ENCODE assay signal across 12 cellular contexts in the genomic region with DNA sequence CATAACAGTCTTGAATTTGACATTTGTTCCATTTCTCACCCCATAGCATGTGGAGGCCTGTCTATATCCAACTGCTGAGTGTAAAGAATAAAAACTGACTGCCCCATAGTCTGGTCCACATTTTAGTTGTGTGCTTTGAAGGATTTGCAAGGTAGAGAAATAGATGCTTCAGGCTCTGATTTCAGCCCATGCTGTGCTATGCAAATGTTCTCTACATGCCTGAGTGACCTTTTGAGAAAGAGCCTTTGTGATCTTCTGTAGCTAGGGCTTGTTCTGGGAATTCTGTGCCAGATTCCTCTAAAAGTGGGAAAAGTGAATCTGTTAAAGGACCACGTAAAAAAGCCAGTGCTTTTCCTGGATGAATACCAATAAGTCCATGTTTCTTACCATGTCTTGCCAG. TPM values are rescaled to one million over a fixed set of nuclear protein-coding genes. Genes with fewer than 3 reads are reported as not detected.
DNase-seq lines count a peak whose midpoint lies in the region; ATAC-seq and TF ChIP-seq lines count a peak whose summit lies in the region.
"Had no signal": no experiment of that assay in that cellular context is flagged by ENCODE, and none has a peak within 500 bp of the region (broad histone marks: within the 10 kb centered on the region; RNA-seq: fewer than 3 reads in every experiment).

No MANE protein-coding gene starts in this region.

- peak overlapping the region in 58 of 59 donors; percentile 3 to 90 (median 72) for H3K27ac ChIP-seq in dorsolateral prefrontal cortex
- H3K27ac ChIP-seq: foreskin keratinocyte, upper lobe of right lung had no signal

- H3K4me3 ChIP-seq in dorsolateral prefrontal cortex, result peak overlapping the region in 42 of 59 donors; percentile 0 to 40 (median 18)
- H3K4me3 ChIP-seq: adrenal gland, upper lobe of right lung had no signal

- no peaks in the 10 kb centered on the region for H3K9me3 Mint-ChIP-seq in nephron progenitor cell

- ATAC-seq in GM18520 (IDR thresholded peaks at IDR 0.05; ENCODE audit: unreplicated experiment), result no peak
- no peak for ATAC-seq in HG02678 (IDR thresholded peaks at IDR 0.05; ENCODE audit: unreplicated experiment)
- ATAC-seq: foreskin keratinocyte, upper lobe of right lung had no signal

- H3K27me3 Mint-ChIP-seq in nephron progenitor cell (ENCODE audit: low read depth, poor library complexity), result no peaks in the 10 kb centered on the region

- TF ChIP-seq CTCF in dorsolateral prefrontal cortex (IDR thresholded peaks at IDR 0.05 in 54 of 56, conservative IDR thresholded peaks at IDR 0.05 in 2 of 56; ENCODE audit: low read depth in 1 of 56, partially characterized antibody in 56 of 56) (peak in 1 of 56 donors; percentile 17), nephron progenitor cell (IDR thresholded peaks at IDR 0.05) (no peak)

- no peaks in the 10 kb centered on the region for H3K27me3 ChIP-seq in dorsolateral prefrontal cortex
- H3K27me3 ChIP-seq: adrenal gland, foreskin keratinocyte, upper lobe of right lung had no signal

- H3K36me3 Mint-ChIP-seq in nephron progenitor cell (ENCODE audit: low read depth), result peaks cover 33% of the 10 kb centered on the region

- H3K27ac Mint-ChIP-seq in nephron progenitor cell, result peak overlapping the region; percentile 89

- peak; percentile 62 for DNase-seq in DMS79 treated with DMSO at 0.1 percent for 48 hours (lab: John Stamatoyannopoulos, UW)
- DNase-seq in NCI-H1048 (lab: John Stamatoyannopoulos, UW), result peak; percentile 63
- DNase-seq in dorsolateral prefrontal cortex, result peak in 1 of 10 donors; percentile 55
- no peak for DNase-seq in nephron progenitor cell
- DNase-seq in dedifferentiated amniotic fluid mesenchymal stem cell (ENCODE audit: extremely low spot score), result no peak
- DNase-seq in activated T-cell treated with anti-CD3 and anti-CD28 coated beads, Interleukin-2, amount 50 U/mL, for 48 hours, result no peak
- DNase-seq: activated CD4-positive, alpha-beta T cell treated with anti-CD3 and anti-CD28 coated beads, Interleukin-2, amount 50 U/mL, for 48 hours; adrenal gland; upper lobe of right lung had no signal

- H3K4me3 Mint-ChIP-seq in nephron progenitor cell, result peak overlapping the region; percentile 52

- intact Hi-C loops in dorsolateral prefrontal cortex (cut with DNase I), result no loop called here

- H3K4me1 Mint-ChIP-seq in nephron progenitor cell, result peaks cover 60% of the 10 kb centered on the region

RNA-seq across cellular contexts. Expression of gene KCTD6, which starts 5.2 kb away (rescaled TPM):
- 10 to 100 TPM; 21.0 to 44.7 (median 30.4) TPM for total RNA-seq in dorsolateral prefrontal cortex

RNA-seq across cellular contexts. Expression of gene ACOX2, which starts 39.9 kb away (rescaled TPM):
- total RNA-seq in dorsolateral prefrontal cortex, result 10 to 100 TPM in 32 of 120 experiments, 1 to 10 TPM in 88; 2.1 to 21.2 (median 8.1) TPM

Comparison
In these comparisons a context has a peak if more than half of its experiments do, and no peak if none do; other contexts are left out.
1. DNase-seq: peak in DMS79 treated with DMSO at 0.1 percent for 48 hours (single experiment) and NCI-H1048 (single experiment); none in nephron progenitor cell (single experiment), dedifferentiated amniotic fluid mesenchymal stem cell (single experiment) and activated T-cell treated with anti-CD3 and anti-CD28 coated beads, Interleukin-2, amount 50 U/mL, for 48 hours (0 of 2).